Comparison of ENCODE assay signal across 30 cellular contexts in the genomic region with DNA sequence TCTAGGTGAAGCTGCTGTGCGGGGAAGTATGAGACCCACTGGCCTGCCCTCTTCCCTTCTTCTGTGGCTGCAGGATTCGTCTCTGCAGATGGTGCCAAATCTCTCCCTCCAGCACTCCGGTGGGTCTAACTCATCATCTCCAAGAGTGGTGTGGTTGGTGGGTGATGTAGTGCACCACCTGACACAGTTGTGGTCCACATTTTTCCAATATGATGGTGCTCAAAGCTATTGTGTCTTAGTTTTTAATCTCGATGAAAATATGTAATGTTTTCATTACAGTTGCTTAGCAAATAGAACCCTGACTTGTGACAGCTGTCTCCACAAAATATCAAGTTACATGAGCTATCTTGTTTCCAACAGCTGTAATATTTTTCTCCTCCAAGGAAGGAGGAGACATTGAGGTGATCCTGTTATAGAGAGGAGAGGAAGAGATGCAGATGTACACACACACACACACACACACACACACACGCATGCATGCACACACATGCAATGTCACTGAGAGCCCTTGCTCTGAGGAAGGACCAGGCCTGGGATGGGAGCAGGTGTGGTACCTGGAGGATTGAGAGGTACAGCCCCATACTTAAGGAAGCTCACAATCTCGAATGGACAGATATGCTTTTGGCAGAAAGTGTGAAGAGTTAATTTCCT. TPM values are rescaled to one million over a fixed set of nuclear protein-coding genes. Genes with fewer than 3 reads are reported as not detected.
A peak's percentile ranks its signal among the peaks of the same experiment; 100 is the strongest.
DNase-seq lines count a peak whose midpoint lies in the region; ATAC-seq and TF ChIP-seq lines count a peak whose summit lies in the region.
"Had no signal": no experiment of that assay in that cellular context is flagged by ENCODE, and none has a peak within 500 bp of the region (broad histone marks: within the 10 kb centered on the region; RNA-seq: fewer than 3 reads in every experiment).

No MANE protein-coding gene starts in this region.

- H3K4me3 ChIP-seq in fibroblast of lung (replicated peaks in 1 of 4; ENCODE audit: control extremely low read depth in 1 of 4, insufficient read depth in 1 of 4, low read depth in 3 of 4, low read length in 4 of 4), result no peak overlapping the region
- H3K4me3 ChIP-seq: BLaER1 treated with 17β-estradiol and CSF1 and Interleukin-3, amounts not matched to agents 10 nM and 100 nM; coronary artery; GM23338; K562; SJSA1; upper lobe of right lung had no signal

- DNase-seq in DMS 273 treated with DMSO at 0.1 percent for 48 hours (lab: John Stamatoyannopoulos, UW), result peak; percentile 62
- DNase-seq in HCEC 1CT, result peak; percentile 11
- peak; percentile 97 for DNase-seq in NCI-H2171 treated with DMSO at 0.1 percent for 48 hours (lab: John Stamatoyannopoulos, UW)
- DNase-seq in fibroblast of lung (ENCODE audit: low read depth in 2 of 2), result peak; percentile 20 to 21
- DNase-seq: activated CD4-positive, alpha-beta T cell treated with anti-CD3 and anti-CD28 coated beads for 4 hours; activated CD8-positive, alpha-beta T cell treated with anti-CD3 and anti-CD28 coated beads, Interleukin-2, amount 10 ng/mL, durations not matched to agents 7 days and 5 days; DMS79 treated with DMSO at 0.1 percent for 48 hours; effector CD8-positive, alpha-beta T cell; GF-D8; immature natural killer cell; left colon; mammary epithelial cell; NCI-H1105 treated with DMSO at 0.1 percent for 48 hours; NCI-H345; NCI-H82; nephron progenitor cell; stimulated activated CD4-positive, alpha-beta T cell treated with anti-CD3 and anti-CD28 coated beads, Interleukin-1b, Interleukin-23, amount 100 ng/mL, for 48 hours; stimulated activated naive CD8-positive, alpha-beta T cell treated with anti-CD3 and anti-CD28 coated beads, Interleukin-15, Interleukin-2, amounts not matched to agents 100 U/mL and 50 U/mL, for 24 hours; T-helper 9 cell; upper lobe of right lung; WERI-Rb-1 had no signal

- H3K36me3 ChIP-seq in fibroblast of lung (ENCODE audit: control insufficient read depth, insufficient read depth, low read length), result no peaks in the 10 kb centered on the region
- H3K36me3 ChIP-seq: BLaER1 treated with 17β-estradiol and CSF1 and Interleukin-3, amounts not matched to agents 10 nM and 100 nM; SJSA1; upper lobe of right lung; WERI-Rb-1 had no signal

- H2AFZ ChIP-seq in fibroblast of lung (ENCODE audit: low read length), result no peak overlapping the region

- no peaks in the 10 kb centered on the region for H3K9me3 ChIP-seq in fibroblast of lung (ENCODE audit: control insufficient read depth, insufficient read depth, low read depth, low read length)
- H3K9me3 ChIP-seq: SJSA1, upper lobe of right lung had no signal

- no peaks in the 10 kb centered on the region for H3K4me1 ChIP-seq in fibroblast of lung (ENCODE audit: control insufficient read depth, extremely low read depth, insufficient read depth, low read length)

- H3K9ac ChIP-seq in fibroblast of lung (ENCODE audit: insufficient read depth, low read length), result no peak overlapping the region
- H3K9ac ChIP-seq: BLaER1 treated with 17β-estradiol and CSF1 and Interleukin-3, amounts not matched to agents 10 nM and 100 nM had no signal

- peaks cover 2% of the 10 kb centered on the region for H3K27me3 ChIP-seq in fibroblast of lung (ENCODE audit: control insufficient read depth, insufficient read depth, low read length)
- H3K27me3 ChIP-seq: BLaER1 treated with 17β-estradiol and CSF1 and Interleukin-3, amounts not matched to agents 10 nM and 100 nM; SJSA1; upper lobe of right lung had no signal

- no peaks in the 10 kb centered on the region for H4K20me1 ChIP-seq in fibroblast of lung (ENCODE audit: control insufficient read depth, extremely low read depth, insufficient read depth, low read length)
- H4K20me1 ChIP-seq: BLaER1 treated with 17β-estradiol and CSF1 and Interleukin-3, amounts not matched to agents 10 nM and 100 nM had no signal

- TF ChIP-seq CTCF in fibroblast of lung (conservative IDR thresholded peaks at IDR 0.05 in 1 of 2, IDR thresholded peaks at IDR 0.05 in 1 of 2; ENCODE audit: low read depth in 1 of 2, low read length in 2 of 2), result no peak

- ATAC-seq in GM18517 (IDR thresholded peaks at IDR 0.05; ENCODE audit: unreplicated experiment), result no peak
- no peak for ATAC-seq in HG03097 (IDR thresholded peaks at IDR 0.05; ENCODE audit: low FRiP score, unreplicated experiment)
- ATAC-seq in HG02884 (IDR thresholded peaks at IDR 0.05; ENCODE audit: unreplicated experiment), result no peak
- ATAC-seq: activated CD8-positive, alpha-beta T cell treated with anti-CD3 and anti-CD28 coated beads, Interleukin-2, amount 10 ng/mL, durations not matched to agents 7 days and 5 days; left colon; stimulated activated naive CD8-positive, alpha-beta T cell treated with anti-CD3 and anti-CD28 coated beads, Interleukin-15, Interleukin-2, amounts not matched to agents 100 U/mL and 50 U/mL, for 24 hours; upper lobe of right lung had no signal

- H3K4me2 ChIP-seq in fibroblast of lung (ENCODE audit: extremely low read depth, insufficient read depth, low read length), result no peak overlapping the region
- H3K4me2 ChIP-seq: GM23338 had no signal

- H3K79me2 ChIP-seq in fibroblast of lung (ENCODE audit: control insufficient read depth, insufficient read depth, low read length), result no peaks in the 10 kb centered on the region

- H3K27ac ChIP-seq in fibroblast of lung (ENCODE audit: insufficient read depth, low read length), result no peak overlapping the region
- H3K27ac ChIP-seq: BLaER1 treated with 17β-estradiol and CSF1 and Interleukin-3, amounts not matched to agents 10 nM and 100 nM; coronary artery; epithelial cell of prostate; SJSA1; upper lobe of right lung; WERI-Rb-1 had no signal

RNA-seq across cellular contexts. Expression of a gene that starts 15.7 kb away (rescaled TPM):
- total RNA-seq in fibroblast of lung, result 0.17 and 0.51 TPM in 2 replicates
- 0.11 TPM in 1 of 2 replicates, not detected in the other for polyA plus RNA-seq in fibroblast of lung
- polyA plus RNA-seq in fibroblast of lung (2012), result 0.18 TPM in 1 of 2 replicates, not detected in the other
- polyA minus RNA-seq in fibroblast of lung (ENCODE audit: low replicate concordance), result not detected in 2 replicates
- total RNA-seq: K562 had no signal
- polyA plus RNA-seq: immature natural killer cell, K562 had no signal

Comparison
In these comparisons a context has a peak if more than half of its experiments do, and no peak if none do; other contexts are left out.
1. DNase-seq: peak in every context shown above with its lines; median percentile 97 in NCI-H2171 treated with DMSO at 0.1 percent for 48 hours; 62 in DMS 273 treated with DMSO at 0.1 percent for 48 hours; 20 in fibroblast of lung; 11 in HCEC 1CT.